Comparison of ENCODE assay signal across 10 cellular contexts in genomic region chr5:124519396-124519795, GRCh38.
DNase-seq lines count a peak whose midpoint lies in the region; ATAC-seq, FAIRE-seq and TF ChIP-seq lines count a peak whose summit lies in the region.
"Had no signal": no experiment of that assay in that cellular context is flagged by ENCODE, and none has a peak within 500 bp of the region (broad histone marks: within the 10 kb centered on the region; RNA-seq: fewer than 3 reads in every experiment).

No MANE protein-coding gene starts in this region.

- H3K4me2 ChIP-seq in endothelial cell of umbilical vein (ENCODE audit: insufficient read depth, low read length) = no peak overlapping the region

- intact Hi-C loops in Right ventricle myocardium inferior (cut with DNase I) (no loop called here), cardiac septum (cut with DNase I) (loop anchor here (5.0 kb wide), 1 partner anchor 72 kb away; no protein-coding TSS in a partner anchor), endothelial cell of umbilical vein (cut with micrococcal nuclease) (no loop called here), spleen (cut with DNase I; ENCODE audit: low total_unique reads) (no loop called here)

- POLR2A ChIA-PET in endothelial cell of umbilical vein (lab: Charles Lee) = no interaction called here

- H3K9ac ChIP-seq in endothelial cell of umbilical vein (replicated peaks; ENCODE audit: extremely low read depth, insufficient read depth, low read length) = no peak overlapping the region

- 13 to 33% (median 18%) methylated on average over 2 of the region's 2 CpGs for WGBS in spleen, 5 donors

- no peaks in the 10 kb centered on the region for H3K79me2 ChIP-seq in endothelial cell of umbilical vein (ENCODE audit: control insufficient read depth, insufficient read depth, low read length)

- H2AFZ ChIP-seq in endothelial cell of umbilical vein (ENCODE audit: low read depth, low read length) = no peak overlapping the region

- dilution Hi-C loops in endothelial cell of umbilical vein (cut with MboI; ENCODE audit: extremely low pct_ligation_motif_present, low sequenced_read_pairs) = no loop called here

- H3K27me3 ChIP-seq in endothelial cell of umbilical vein (ENCODE audit: control insufficient read depth in 2 of 2, insufficient read depth in 2 of 2, low read length in 2 of 2) (peaks cover 0 to 2% of the 10 kb centered on the region in 2 experiments), spleen (replicated peaks in 1 of 7) (no peaks in the 10 kb centered on the region)

- CTCF ChIA-PET in endothelial cell of umbilical vein (lab: Charles Lee) = no interaction called here

- BruUV-seq in endothelial cell of umbilical vein (replicated peaks; lab: Mats Ljungman, UMichigan) = no TSS peak

- peak; percentile 53 for FAIRE-seq in endothelial cell of umbilical vein (lab: Jason Lieb, UNC)
- FAIRE-seq: TTC549 had no signal

- TF ChIP-seq CTCF in endothelial cell of umbilical vein (IDR thresholded peaks at IDR 0.05; ENCODE audit: extremely low read depth in 1 of 2, insufficient read depth in 1 of 2, low read depth in 1 of 2, low read length in 2 of 2) (no peak), spleen (IDR thresholded peaks at IDR 0.05 in 8 of 11, conservative IDR thresholded peaks at IDR 0.05 in 3 of 11) (no peak)

- H3K36me3 ChIP-seq in endothelial cell of umbilical vein (ENCODE audit: control insufficient read depth in 2 of 2, extremely low read depth in 1 of 2, insufficient read depth in 2 of 2, low read length in 2 of 2) = no peaks in the 10 kb centered on the region
- no peaks in the 10 kb centered on the region for H3K36me3 ChIP-seq in spleen

- H3K4me3 ChIP-seq in endothelial cell of umbilical vein (replicated peaks in 1 of 3; ENCODE audit: insufficient read depth in 1 of 3, low read depth in 1 of 3, low read length in 3 of 3) (no peak overlapping the region), spleen (no peak overlapping the region)

- H3K4me1 ChIP-seq in endothelial cell of umbilical vein (ENCODE audit: control insufficient read depth, extremely low read depth, insufficient read depth, low read length) (no peaks in the 10 kb centered on the region), spleen (peaks cover 0 to 12% (median 3%) of the 10 kb centered on the region in 6 donors)

- H3K9me3 ChIP-seq in endothelial cell of umbilical vein (replicated peaks; ENCODE audit: control insufficient read depth, insufficient read depth, low read length) = no peaks in the 10 kb centered on the region
- no peaks in the 10 kb centered on the region for H3K9me3 ChIP-seq in spleen

- H4K20me1 ChIP-seq in endothelial cell of umbilical vein (replicated peaks; ENCODE audit: control insufficient read depth, extremely low read depth, insufficient read depth, low read length) = no peaks in the 10 kb centered on the region

- DNase-seq in Right ventricle myocardium inferior (ENCODE audit: missing footprints) (no peak), cardiac septum (ENCODE audit: low spot score) (no peak), endothelial cell of umbilical vein (ENCODE audit: low read depth, low spot score) (peak; percentile 41), NCI-H1105 treated with DMSO at 0.1 percent for 48 hours (lab: John Stamatoyannopoulos, UW) (no peak), spleen (no peak)
- DNase-seq in stimulated activated CD4-positive, alpha-beta T cell treated with anti-CD3 and anti-CD28 coated beads, Interleukin-12 subunit alpha, Interleukin-12 subunit beta, amount 100 ng/mL, for 4 hours = no peak
- no peak for DNase-seq in stimulated activated CD4-positive, alpha-beta T cell treated with anti-CD3 and anti-CD28 coated beads, Interleukin-1b, Interleukin-23, amount 100 ng/mL, for 48 hours

- H3K9me1 ChIP-seq in endothelial cell of umbilical vein (replicated peaks; ENCODE audit: control insufficient read depth, extremely low read depth, insufficient read depth, low read length) = no peaks in the 10 kb centered on the region

- TF ChIP-seq POLR2A in endothelial cell of umbilical vein (IDR thresholded peaks at IDR 0.05; ENCODE audit: low read depth, low read length) (no peak), spleen (IDR thresholded peaks at IDR 0.05) (no peak)

- H3K27ac ChIP-seq in endothelial cell of umbilical vein (ENCODE audit: insufficient read depth, low read depth, low read length) = no peak overlapping the region
- H3K27ac ChIP-seq in spleen = no peak overlapping the region
- H3K27ac ChIP-seq: C4-2B had no signal

- peak; percentile 85 for ATAC-seq in Right ventricle myocardium inferior
- ATAC-seq in HG03521 (IDR thresholded peaks at IDR 0.05; ENCODE audit: unreplicated experiment) = peak; percentile 65

TF ChIP-seq in endothelial cell of umbilical vein, 7 proteins besides CTCF, POLR2A, EP300 and RAD21:
- TF ChIP-seq MAX (IDR thresholded peaks at IDR 0.05; ENCODE audit: insufficient read depth, insufficient read length) (no peak), JUN (IDR thresholded peaks at IDR 0.05; ENCODE audit: borderline replicate concordance, insufficient read depth, insufficient read length, low read depth) (no peak), POLR2AphosphoS5 (IDR thresholded peaks at IDR 0.05; ENCODE audit: insufficient read depth, low read depth, low read length) (no peak), EZH2 (IDR thresholded peaks at IDR 0.05; ENCODE audit: borderline replicate concordance, low read depth, low read length, severe bottlenecking) (no peak), FOS (IDR thresholded peaks at IDR 0.05; ENCODE audit: borderline replicate concordance, insufficient read depth, low read length) (no peak), GATA2 (IDR thresholded peaks at IDR 0.05; ENCODE audit: insufficient read depth, insufficient read length, low read depth, low read length) (no peak), MYC (IDR thresholded peaks at IDR 0.05; ENCODE audit: low read depth, low read length) (no peak)
